8 cellular contexts compared by ENCODE assay signal in genomic region chr11:24372491-24372890, GRCh38.
"Had no signal": no experiment of that assay in that cellular context is flagged by ENCODE, and none has a peak within 500 bp of the region (broad histone marks: within the 10 kb centered on the region; RNA-seq: fewer than 3 reads in every experiment).

No MANE protein-coding gene starts in this region.

- H3K9me3 Mint-ChIP-seq: GM23338, H9 had no signal

- H3K36me3 ChIP-seq: HAP-1 had no signal

- H3K4me3 Mint-ChIP-seq: GM23338, H9, HFFc6 had no signal

- H3K4me3 ChIP-seq: GM23248, GM23338, HAP-1 had no signal

- H2AFZ ChIP-seq: GM23248, GM23338 had no signal

- H3K4me2 ChIP-seq: GM23338 had no signal

- H3K27ac Mint-ChIP-seq: GM23338, H9, HFFc6 had no signal

- H3K27ac ChIP-seq: GM23248 had no signal

- H3K9ac ChIP-seq: GM23248 had no signal

- H3K9me3 ChIP-seq: HAP-1 had no signal

- DNase-seq: GM23248, GOT3, H7, H9, HCEC 1CT, HFFc6 had no signal
